8 cellular contexts compared by ENCODE assay signal in the genomic region with DNA sequence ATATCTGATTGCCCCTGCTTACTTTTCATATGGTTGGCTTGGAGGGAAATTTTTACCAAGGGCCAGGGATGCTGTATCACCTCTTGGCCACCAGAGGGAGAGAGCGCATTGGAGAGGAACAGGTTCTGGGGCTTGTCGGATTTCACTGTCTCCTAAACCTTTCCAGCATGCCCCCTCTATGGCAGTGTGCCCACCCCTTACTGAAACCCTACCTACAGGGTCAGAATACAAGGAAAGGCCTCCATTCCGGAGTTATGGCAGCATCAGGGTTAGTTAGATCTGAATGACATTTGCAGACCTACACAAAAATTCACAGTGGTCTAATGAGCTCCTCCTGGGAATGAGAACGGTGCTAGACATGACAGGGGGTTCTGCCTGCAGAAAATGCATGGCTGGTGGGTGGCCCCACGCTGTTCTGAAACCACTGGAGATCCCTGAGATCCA. TPM values are rescaled to one million over a fixed set of nuclear protein-coding genes. Genes with fewer than 3 reads are reported as not detected.
DNase-seq lines count a peak whose midpoint lies in the region; ATAC-seq and TF ChIP-seq lines count a peak whose summit lies in the region.

No MANE protein-coding gene starts in this region.

- TF ChIP-seq CTCF in HCT116 (IDR thresholded peaks at IDR 0.05 in 2 of 3, conservative IDR thresholded peaks at IDR 0.05 in 1 of 3; ENCODE audit: borderline replicate concordance in 1 of 3, insufficient read depth in 1 of 3, low read depth in 2 of 3, low read length in 2 of 3) (peak; percentile 48 to 97 (median 95); a peak in 5 of 6 replicates), WERI-Rb-1 (IDR thresholded peaks at IDR 0.05; ENCODE audit: low read depth, low read length) (peak; percentile 95), mucosa of descending colon (IDR thresholded peaks at IDR 0.05) (peak; percentile 93), stomach (IDR thresholded peaks at IDR 0.05) (peak in 4 of 7 experiments; percentile 81 to 97 (median 92))

- intact Hi-C loops in HCT116 (cut with micrococcal nuclease) = loop anchor here (1.0 kb wide), 1 partner anchor 289 kb away; no protein-coding TSS in a partner anchor
- intact Hi-C loops in mucosa of descending colon (cut with DNase I, micrococcal nuclease) = no loop called here
- intact Hi-C loops in stomach (cut with DNase I; ENCODE audit: low total_unique reads) = no loop called here

- no peaks in the 10 kb centered on the region for H3K36me3 ChIP-seq in HCT116 (ENCODE audit: control insufficient read depth in 1 of 2, insufficient read depth in 2 of 2, low read length in 2 of 2)
- no peaks in the 10 kb centered on the region for H3K36me3 ChIP-seq in WERI-Rb-1
- H3K36me3 ChIP-seq in mucosa of descending colon (ENCODE audit: low read depth) = no peaks in the 10 kb centered on the region
- H3K36me3 ChIP-seq in stomach = no peaks in the 10 kb centered on the region

- H3K4me1 ChIP-seq in HCT116 (ENCODE audit: control insufficient read depth in 1 of 2, insufficient read depth in 2 of 2, low read length in 2 of 2) (peaks cover 7 to 15% of the 10 kb centered on the region in 2 experiments), mucosa of descending colon (ENCODE audit: low read depth) (peaks cover 16% of the 10 kb centered on the region), stomach (peaks cover 6 to 30% (median 15%) of the 10 kb centered on the region in 4 donors)

- no peak for TF ChIP-seq EP300 in stomach (IDR thresholded peaks at IDR 0.05)

- no peaks in the 10 kb centered on the region for H3K9me3 ChIP-seq in HCT116 (ENCODE audit: control insufficient read depth in 1 of 2, insufficient read depth in 1 of 2, low read depth in 1 of 2, low read length in 2 of 2)
- H3K9me3 ChIP-seq in WERI-Rb-1 (ENCODE audit: severe bottlenecking) = no peaks in the 10 kb centered on the region
- no peaks in the 10 kb centered on the region for H3K9me3 ChIP-seq in mucosa of descending colon
- H3K9me3 ChIP-seq in stomach = no peaks in the 10 kb centered on the region

- no peak for TF ChIP-seq POLR2A in HCT116 (IDR thresholded peaks at IDR 0.05; ENCODE audit: borderline replicate concordance, extremely low read depth, insufficient read depth, insufficient read length)
- no peak for TF ChIP-seq POLR2A in stomach (IDR thresholded peaks at IDR 0.05)

- H3K9me2 ChIP-seq in HCT116 (ENCODE audit: insufficient read depth) = no peaks in the 10 kb centered on the region

- H3K79me2 ChIP-seq in HCT116 (ENCODE audit: insufficient read depth, low read length) = no peaks in the 10 kb centered on the region

- CTCF ChIA-PET in HCT116 (lab: Charles Lee) = interaction anchor here (1.0 kb wide), 1 partner anchor 453 kb away, joined by 3 read pairs; no protein-coding TSS in a partner anchor

- peak; percentile 66 for DNase-seq in ELF-1 (ENCODE audit: low read depth, low spot score)
- DNase-seq in HCT116 (ENCODE audit: low read depth, low spot score) = peak; percentile 28
- DNase-seq in NCI-H1694 treated with DMSO at 0.1 percent for 48 hours (lab: John Stamatoyannopoulos, UW) = peak; percentile 11
- DNase-seq in WERI-Rb-1 = peak; percentile 37
- DNase-seq in dermis microvascular lymphatic vessel endothelial cell (ENCODE audit: low read depth in 2 of 2) = peak; percentile 3 to 40
- peak in 1 of 3 donors; percentile 43 for DNase-seq in mucosa of descending colon
- DNase-seq in stomach = no peak
- no peak for DNase-seq in T1000 (lab: John Stamatoyannopoulos, UW)

- POLR2A ChIA-PET in HCT116 (lab: Charles Lee) = no interaction called here

- RAD21 ChIA-PET in HCT116 (lab: Charles Lee; ENCODE audit: low non-redundant PET in 1 of 2, low total read pairs in 2 of 2, uncharacterized antibody in 2 of 2, unreplicated experiment in 2 of 2) = no interaction called here

- H3K27me3 ChIP-seq in HCT116 (ENCODE audit: insufficient read depth, low read length) = peaks cover 33% of the 10 kb centered on the region
- H3K27me3 ChIP-seq in WERI-Rb-1 (ENCODE audit: insufficient read depth, low read depth, severe bottlenecking) = peaks cover 98% of the 10 kb centered on the region
- no peaks in the 10 kb centered on the region for H3K27me3 ChIP-seq in stomach

- no peak overlapping the region for H3K9ac ChIP-seq in HCT116 (ENCODE audit: low read length)

- H3K27ac ChIP-seq in HCT116 (ENCODE audit: low read depth, low read length) (no peak overlapping the region), WERI-Rb-1 (no peak overlapping the region), stomach (no peak overlapping the region)

- BruUV-seq in HCT116 (replicated peaks; lab: Mats Ljungman, UMichigan) = no TSS peak

- ATAC-seq in HCT116 (peak; percentile 67), mucosa of descending colon (peak; percentile 31)

- H3K4me3 ChIP-seq in HCT116 (replicated peaks in 1 of 2; ENCODE audit: low read depth in 1 of 2, low read length in 2 of 2) (no peak overlapping the region), WERI-Rb-1 (ENCODE audit: low read depth, low read length) (no peak overlapping the region), mucosa of descending colon (no peak overlapping the region), stomach (no peak overlapping the region)

- H4K20me1 ChIP-seq in HCT116 (ENCODE audit: insufficient read depth) = no peaks in the 10 kb centered on the region

- TF ChIP-seq RAD21 in HCT116 (IDR thresholded peaks at IDR 0.05; ENCODE audit: low read depth) = peak; percentile 59

- WGBS in stomach, 5 donors = 8 to 14% (median 12%) methylated on average over 4 to 5 of the region's 5 CpGs

- H2AFZ ChIP-seq in HCT116 (ENCODE audit: low read depth, low read length, poor library complexity, severe bottlenecking) = peak overlapping the region; percentile 73

- H3K4me2 ChIP-seq in HCT116 (ENCODE audit: low read length) = no peak overlapping the region

TF ChIP-seq in HCT116, 20 proteins besides CTCF, POLR2A, EP300 and RAD21 (continues in another document):
- no peak for TF ChIP-seq TCF7L2 (IDR thresholded peaks at IDR 0.05; ENCODE audit: borderline replicate concordance, extremely low read depth, insufficient read depth, insufficient read length)
- TF ChIP-seq, protein P1, sequence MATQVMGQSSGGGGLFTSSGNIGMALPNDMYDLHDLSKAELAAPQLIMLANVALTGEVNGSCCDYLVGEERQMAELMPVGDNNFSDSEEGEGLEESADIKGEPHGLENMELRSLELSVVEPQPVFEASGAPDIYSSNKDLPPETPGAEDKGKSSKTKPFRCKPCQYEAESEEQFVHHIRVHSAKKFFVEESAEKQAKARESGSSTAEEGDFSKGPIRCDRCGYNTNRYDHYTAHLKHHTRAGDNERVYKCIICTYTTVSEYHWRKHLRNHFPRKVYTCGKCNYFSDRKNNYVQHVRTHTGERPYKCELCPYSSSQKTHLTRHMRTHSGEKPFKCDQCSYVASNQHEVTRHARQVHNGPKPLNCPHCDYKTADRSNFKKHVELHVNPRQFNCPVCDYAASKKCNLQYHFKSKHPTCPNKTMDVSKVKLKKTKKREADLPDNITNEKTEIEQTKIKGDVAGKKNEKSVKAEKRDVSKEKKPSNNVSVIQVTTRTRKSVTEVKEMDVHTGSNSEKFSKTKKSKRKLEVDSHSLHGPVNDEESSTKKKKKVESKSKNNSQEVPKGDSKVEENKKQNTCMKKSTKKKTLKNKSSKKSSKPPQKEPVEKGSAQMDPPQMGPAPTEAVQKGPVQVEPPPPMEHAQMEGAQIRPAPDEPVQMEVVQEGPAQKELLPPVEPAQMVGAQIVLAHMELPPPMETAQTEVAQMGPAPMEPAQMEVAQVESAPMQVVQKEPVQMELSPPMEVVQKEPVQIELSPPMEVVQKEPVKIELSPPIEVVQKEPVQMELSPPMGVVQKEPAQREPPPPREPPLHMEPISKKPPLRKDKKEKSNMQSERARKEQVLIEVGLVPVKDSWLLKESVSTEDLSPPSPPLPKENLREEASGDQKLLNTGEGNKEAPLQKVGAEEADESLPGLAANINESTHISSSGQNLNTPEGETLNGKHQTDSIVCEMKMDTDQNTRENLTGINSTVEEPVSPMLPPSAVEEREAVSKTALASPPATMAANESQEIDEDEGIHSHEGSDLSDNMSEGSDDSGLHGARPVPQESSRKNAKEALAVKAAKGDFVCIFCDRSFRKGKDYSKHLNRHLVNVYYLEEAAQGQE (IDR thresholded peaks at IDR 0.05; ENCODE audit: low read depth) = no peak
- TF ChIP-seq, protein P2, sequence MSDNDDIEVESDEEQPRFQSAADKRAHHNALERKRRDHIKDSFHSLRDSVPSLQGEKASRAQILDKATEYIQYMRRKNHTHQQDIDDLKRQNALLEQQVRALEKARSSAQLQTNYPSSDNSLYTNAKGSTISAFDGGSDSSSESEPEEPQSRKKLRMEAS (IDR thresholded peaks at IDR 0.05) = no peak
- no peak for TF ChIP-seq ZNF274 (IDR thresholded peaks at IDR 0.05; ENCODE audit: low read depth, low read length)
- no peak for TF ChIP-seq ZFX (IDR thresholded peaks at IDR 0.05)
- no peak for TF ChIP-seq SIN3A (IDR thresholded peaks at IDR 0.05; ENCODE audit: low read depth)
- TF ChIP-seq EZH2 (IDR thresholded peaks at IDR 0.05) = no peak
- no peak for TF ChIP-seq JUND (IDR thresholded peaks at IDR 0.05)
- TF ChIP-seq EZH2phosphoT487 (IDR thresholded peaks at IDR 0.05; ENCODE audit: borderline replicate concordance) = no peak
- TF ChIP-seq SP1 (IDR thresholded peaks at IDR 0.05; ENCODE audit: low read depth) = no peak
- no peak for TF ChIP-seq ELF1 (IDR thresholded peaks at IDR 0.05; ENCODE audit: borderline replicate concordance, low read depth)
- TF ChIP-seq EGR1 (IDR thresholded peaks at IDR 0.05; ENCODE audit: low read depth) = no peak
- no peak for TF ChIP-seq CBX3 (IDR thresholded peaks at IDR 0.05; ENCODE audit: low read depth)
- no peak for TF ChIP-seq POLR2AphosphoS5 (IDR thresholded peaks at IDR 0.05; ENCODE audit: low read depth, low read length)
- no peak for TF ChIP-seq SRF (IDR thresholded peaks at IDR 0.05; ENCODE audit: low read depth)
- no peak for TF ChIP-seq YY1 (IDR thresholded peaks at IDR 0.05; ENCODE audit: extremely low read depth, insufficient replicate concordance, low read depth, low read length)
- TF ChIP-seq, protein P3, sequence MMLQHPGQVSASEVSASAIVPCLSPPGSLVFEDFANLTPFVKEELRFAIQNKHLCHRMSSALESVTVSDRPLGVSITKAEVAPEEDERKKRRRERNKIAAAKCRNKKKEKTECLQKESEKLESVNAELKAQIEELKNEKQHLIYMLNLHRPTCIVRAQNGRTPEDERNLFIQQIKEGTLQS (IDR thresholded peaks at IDR 0.05) = no peak
- no peak for TF ChIP-seq CEBPB (IDR thresholded peaks at IDR 0.05; ENCODE audit: low read depth)

RNA-seq across cellular contexts. Expression of a gene that starts 5.8 kb away (rescaled TPM):
- total RNA-seq in HCT116 (2021; ENCODE audit: unreplicated experiment) = not detected
- not detected in 2 replicates for polyA plus RNA-seq in HCT116 (2012)
- total RNA-seq in dermis microvascular lymphatic vessel endothelial cell = not detected in 2 replicates
- under 1 TPM in 1 of 3 donors, not detected in 2; 0.17 TPM for total RNA-seq in mucosa of descending colon
- total RNA-seq in stomach = under 1 TPM in 1 of 5 donors, not detected in 4; under 0.01 TPM
- polyA plus RNA-seq in stomach = not detected

Comparison
In these comparisons a context has a peak if more than half of its experiments do, and no peak if none do; other contexts are left out.
1. DNase-seq: peak in ELF-1 (single experiment), HCT116 (single experiment), NCI-H1694 treated with DMSO at 0.1 percent for 48 hours (single experiment), WERI-Rb-1 (single experiment) and dermis microvascular lymphatic vessel endothelial cell (2 of 2); none in stomach (single experiment) and T1000 (single experiment).
2. Peak in every context shown above with its lines, with median percentiles within 50 percentile points of each other: CTCF ChIP-seq.